7 cellular contexts compared by ENCODE assay signal in genomic region chr14:47060050-47060449, GRCh38.
"Had no signal": no experiment of that assay in that cellular context is flagged by ENCODE, and none has a peak within 500 bp of the region (broad histone marks: within the 10 kb centered on the region; RNA-seq: fewer than 3 reads in every experiment).

No MANE protein-coding gene starts in this region.

- H3K27ac ChIP-seq: HL-60, KMS-11 had no signal

- H3K27me3 Mint-ChIP-seq: IgD-negative memory B cell had no signal

- FAIRE-seq: HTR-8/SVneo, K562 had no signal

- H3K4me3 Mint-ChIP-seq: IgD-negative memory B cell had no signal

- H3K36me3 Mint-ChIP-seq: IgD-negative memory B cell had no signal

- H3K9me3 Mint-ChIP-seq: IgD-negative memory B cell had no signal

- H3K4me2 ChIP-seq: KMS-11 had no signal

- H3K4me3 ChIP-seq: K562 had no signal

- H3K9ac ChIP-seq: KMS-11 had no signal

- DNase-seq: KBM-7, KG1 had no signal

- ATAC-seq: K562 had no signal

- H3K27ac Mint-ChIP-seq: IgD-negative memory B cell had no signal

- H3K4me1 Mint-ChIP-seq: IgD-negative memory B cell had no signal
